ENCODE assay signal across 8 cellular contexts in the genomic region with DNA sequence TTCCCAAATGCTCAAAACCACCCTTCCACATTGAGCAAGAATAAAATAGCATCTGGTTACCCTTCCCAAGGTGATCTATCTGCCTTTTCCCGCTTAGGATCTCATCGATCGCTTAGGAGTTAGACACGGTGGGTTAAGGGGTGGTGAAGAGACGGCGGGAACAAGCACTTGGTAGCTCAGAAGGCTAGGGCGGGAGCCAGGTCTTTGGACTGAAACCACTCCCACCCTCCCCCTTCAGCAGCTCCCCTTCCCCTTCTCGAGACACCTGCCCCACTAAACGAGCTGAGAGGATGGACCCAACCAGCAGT. TPM values are rescaled to one million over a fixed set of nuclear protein-coding genes. Genes with fewer than 3 reads are reported as not detected.
DNase-seq lines count a peak whose midpoint lies in the region; ATAC-seq and TF ChIP-seq lines count a peak whose summit lies in the region.

No MANE protein-coding gene starts in this region.

- peak overlapping the region; percentile 82 to 87 (median 85) for H3K27ac ChIP-seq in sigmoid colon

- ATAC-seq in HG02885 (IDR thresholded peaks at IDR 0.05; ENCODE audit: poor library complexity, unreplicated experiment) (peak; percentile 29), GM21723 (IDR thresholded peaks at IDR 0.05; ENCODE audit: unreplicated experiment) (no peak)

- H3K27me3 ChIP-seq in sigmoid colon: no peaks in the 10 kb centered on the region

- intact Hi-C loops in sigmoid colon (cut with DNase I): loop anchor here (10.0 kb wide), 2 partner anchors 447 to 547 kb away; partner anchors contain the start of genes ENOSF1 and YES1

- TF ChIP-seq CTCF in fibroblast of villous mesenchyme (IDR thresholded peaks at IDR 0.05; ENCODE audit: insufficient read depth, low read depth, low read length): no peak
- no peak for TF ChIP-seq CTCF in sigmoid colon (IDR thresholded peaks at IDR 0.05)

- TF ChIP-seq EP300 in sigmoid colon (IDR thresholded peaks at IDR 0.05): no peak

- peaks cover 0 to 26% (median 16%) of the 10 kb centered on the region in 4 donors for H3K4me1 ChIP-seq in sigmoid colon

- 0 to 1% methylated on average over 9 of the region's 9 CpGs for WGBS in sigmoid colon, 2 donors

- H3K4me3 ChIP-seq in fibroblast of villous mesenchyme (ENCODE audit: low read depth, low read length) (peak overlapping the region; percentile 80), sigmoid colon (peak overlapping the region; percentile 73 to 91 (median 75))

- TF ChIP-seq POLR2A in sigmoid colon (IDR thresholded peaks at IDR 0.05): no peak

- DNase-seq in NCI-H1417 (lab: John Stamatoyannopoulos, UW): peak in 2 of 3 experiments; percentile 35 to 93
- no peak for DNase-seq in NCI-H1417 treated with DMSO at 0.1 percent for 48 hours (lab: John Stamatoyannopoulos, UW)
- DNase-seq in SKM-1 (lab: John Stamatoyannopoulos, UW; ENCODE audit: unreplicated experiment): peak; percentile 32
- no peak for DNase-seq in fibroblast of villous mesenchyme (ENCODE audit: low read depth)
- no peak for DNase-seq in sigmoid colon
- no peak for DNase-seq in central memory CD4-positive, alpha-beta T cell

- no peaks in the 10 kb centered on the region for H3K9me3 ChIP-seq in sigmoid colon

- H3K36me3 ChIP-seq in sigmoid colon: peaks cover 0 to 29% (median 6%) of the 10 kb centered on the region in 4 donors

RNA-seq across cellular contexts. Expression of gene THOC1, which starts 0.5 kb away (rescaled TPM):
- total RNA-seq in fibroblast of villous mesenchyme: 35.1 and 42.7 TPM in 2 replicates
- total RNA-seq in sigmoid colon: 10 to 100 TPM; 40.8 to 71.2 (median 46.9) TPM
- polyA plus RNA-seq in sigmoid colon: 10 to 100 TPM in 1 of 3 donors, 1 to 10 TPM in 2; 7.2 to 21.4 (median 9.6) TPM

Comparison
In these comparisons a context has a peak if more than half of its experiments do, and no peak if none do; other contexts are left out.
1. DNase-seq: peak in NCI-H1417 (2 of 3) and SKM-1 (single experiment); none in NCI-H1417 treated with DMSO at 0.1 percent for 48 hours (single experiment), fibroblast of villous mesenchyme (single experiment), sigmoid colon (single experiment) and central memory CD4-positive, alpha-beta T cell (single experiment).